1 cellular context compared by ENCODE assay signal in genomic region chr5:173290477-173291131, GRCh38.
TF ChIP-seq lines count a peak whose summit lies in the region.

No MANE protein-coding gene starts in this region.

TF ChIP-seq in IMR-90, 13 proteins besides CTCF, POLR2A, EP300 and RAD21 (continued from another document):
- TF ChIP-seq ELK1 (IDR thresholded peaks at IDR 0.05; ENCODE audit: borderline replicate concordance, low read depth, low read length), result no peak
- TF ChIP-seq RCOR1 (IDR thresholded peaks at IDR 0.05; ENCODE audit: insufficient replicate concordance, low read length), result no peak
- TF ChIP-seq RFX5 (IDR thresholded peaks at IDR 0.05; ENCODE audit: low read depth, low read length), result no peak
- TF ChIP-seq MXI1 (IDR thresholded peaks at IDR 0.05; ENCODE audit: borderline replicate concordance, low read depth, low read length), result no peak
- TF ChIP-seq CHD1 (IDR thresholded peaks at IDR 0.05; ENCODE audit: low read depth, low read length), result no peak
- no peak for TF ChIP-seq SMC3 (IDR thresholded peaks at IDR 0.05; ENCODE audit: low read depth, low read length)
- no peak for TF ChIP-seq FOS (IDR thresholded peaks at IDR 0.05; ENCODE audit: low read depth, low read length)
